ENCODE assay signal across 9 cellular contexts in the genomic region with DNA sequence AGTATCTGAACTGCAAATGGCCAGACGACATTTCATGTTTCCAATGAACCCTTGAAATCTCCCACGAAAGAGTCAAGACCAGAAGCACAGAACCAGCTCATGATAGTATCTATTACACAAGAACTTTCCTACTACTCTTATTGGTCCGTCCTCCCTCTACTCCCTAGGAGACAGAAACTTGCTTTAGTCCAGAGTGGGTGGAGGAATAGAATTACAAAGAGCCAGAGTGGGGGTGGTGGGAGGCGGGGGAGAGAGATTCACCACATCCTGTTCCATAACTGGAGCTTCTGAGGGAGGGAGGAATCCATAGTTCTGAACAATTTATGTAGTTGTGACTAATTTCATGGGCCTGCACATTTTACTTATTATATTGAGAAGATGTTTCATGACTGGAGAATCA.
DNase-seq lines count a peak whose midpoint lies in the region; ATAC-seq, FAIRE-seq and TF ChIP-seq lines count a peak whose summit lies in the region.
"Had no signal": no experiment of that assay in that cellular context is flagged by ENCODE, and none has a peak within 500 bp of the region (broad histone marks: within the 10 kb centered on the region; RNA-seq: fewer than 3 reads in every experiment).

No MANE protein-coding gene starts in this region.

- no peak for FAIRE-seq in D721Med (lab: Jason Lieb, UNC)

- DNase-seq in activated CD4-positive, alpha-beta T cell treated with anti-CD3 and anti-CD28 coated beads for 48 hours: peak; percentile 76
- no peak for DNase-seq in activated CD4-positive, alpha-beta T cell treated with anti-CD3 and anti-CD28 coated beads, Interleukin-2, amount 50 U/mL, for 1 hour
- DNase-seq in RWPE1 (ENCODE audit: low spot score) (peak; percentile 92), fibroblast of pulmonary artery (ENCODE audit: low read depth) (peak; percentile 74), HuH-7.5 (ENCODE audit: low spot score) (no peak), D721Med (ENCODE audit: insufficient read length, low spot score) (no peak)
- DNase-seq in stimulated activated CD8-positive, alpha-beta memory T cell treated with anti-CD3 and anti-CD28 coated beads, Interleukin-15, amount 100 ng/mL, for 48 hours (ENCODE audit: low read depth in 2 of 2): peak; percentile 50 to 60
- DNase-seq: PC-9 had no signal

- no peak for ATAC-seq in HG03139 (IDR thresholded peaks at IDR 0.05; ENCODE audit: unreplicated experiment)

- CTCF ChIA-PET in RWPE1 (lab: Yijun Ruan, JAX): interaction anchor here (0.6 kb wide), 1 partner anchor 109 kb away, joined by 4 read pairs; no protein-coding TSS in a partner anchor

- H3K27ac ChIP-seq in RWPE1: no peak overlapping the region
- H3K27ac ChIP-seq: PC-9 had no signal

- TF ChIP-seq CTCF in RWPE1 (conservative IDR thresholded peaks at IDR 0.05; ENCODE audit: low read depth) (no peak), fibroblast of pulmonary artery (IDR thresholded peaks at IDR 0.05; ENCODE audit: low read length, missing control alignments) (no peak), D721Med (IDR thresholded peaks at IDR 0.05; ENCODE audit: insufficient read depth, missing control alignments) (no peak)

- POLR2A ChIA-PET in RWPE1 (lab: Yijun Ruan, JAX; ENCODE audit: low non-redundant PET): no interaction called here

- H3K4me3 ChIP-seq in fibroblast of pulmonary artery (replicated peaks; ENCODE audit: low read depth, low read length): no peak overlapping the region
- H3K4me3 ChIP-seq: PC-9 had no signal

Comparison
In these comparisons a context has a peak if more than half of its experiments do, and no peak if none do; other contexts are left out.
1. DNase-seq: peak in activated CD4-positive, alpha-beta T cell treated with anti-CD3 and anti-CD28 coated beads for 48 hours (single experiment), RWPE1 (single experiment), fibroblast of pulmonary artery (single experiment) and stimulated activated CD8-positive, alpha-beta memory T cell treated with anti-CD3 and anti-CD28 coated beads, Interleukin-15, amount 100 ng/mL, for 48 hours (2 of 2); none in activated CD4-positive, alpha-beta T cell treated with anti-CD3 and anti-CD28 coated beads, Interleukin-2, amount 50 U/mL, for 1 hour (single experiment), HuH-7.5 (single experiment) and D721Med (single experiment).